9 cellular contexts compared by ENCODE assay signal in genomic region chr3:191263365-191263764, GRCh38.
A peak's percentile ranks its signal among the peaks of the same experiment; 100 is the strongest.
DNase-seq lines count a peak whose midpoint lies in the region; ATAC-seq and TF ChIP-seq lines count a peak whose summit lies in the region.
"Had no signal": no experiment of that assay in that cellular context is flagged by ENCODE, and none has a peak within 500 bp of the region (broad histone marks: within the 10 kb centered on the region; RNA-seq: fewer than 3 reads in every experiment).

No MANE protein-coding gene starts in this region.

- peak overlapping the region in 1 of 2 donors; percentile 30 for H3K27ac ChIP-seq in coronary artery
- no peak overlapping the region for H3K27ac ChIP-seq in dorsolateral prefrontal cortex

- intact Hi-C loops in dorsolateral prefrontal cortex (cut with DNase I), result no loop called here

- H3K27me3 ChIP-seq in dorsolateral prefrontal cortex, result no peaks in the 10 kb centered on the region

- TF ChIP-seq CTCF in coronary artery (IDR thresholded peaks at IDR 0.05), result no peak
- no peak for TF ChIP-seq CTCF in dorsolateral prefrontal cortex (IDR thresholded peaks at IDR 0.05 in 54 of 56, conservative IDR thresholded peaks at IDR 0.05 in 2 of 56; ENCODE audit: low read depth in 1 of 56, partially characterized antibody in 56 of 56)

- peak overlapping the region; percentile 39 for H3K4me3 ChIP-seq in coronary artery
- H3K4me3 ChIP-seq in dorsolateral prefrontal cortex, result peak overlapping the region in 1 of 59 donors; percentile 2

- ATAC-seq in GM18508 (IDR thresholded peaks at IDR 0.05; ENCODE audit: insufficient read depth, unreplicated experiment) (peak; percentile 80), GM21515 (IDR thresholded peaks at IDR 0.05; ENCODE audit: unreplicated experiment) (peak; percentile 87), HG03108 (IDR thresholded peaks at IDR 0.05; ENCODE audit: unreplicated experiment) (peak; percentile 72)

- DNase-seq in coronary artery (ENCODE audit: low spot score) (no peak), dorsolateral prefrontal cortex (no peak), DMS 273 (lab: John Stamatoyannopoulos, UW; ENCODE audit: unreplicated experiment) (no peak)
- DNase-seq in stimulated activated CD4-positive, alpha-beta T cell treated with anti-CD3 and anti-CD28 coated beads, Interleukin-4, amount 100 ng/mL, for 4 hours, result no peak
- no peak for DNase-seq in stimulated activated CD4-positive, alpha-beta T cell treated with anti-CD3 and anti-CD28 coated beads, Interleukin-4, amount 100 ng/mL, for 1 hour
- DNase-seq: NCI-H226 had no signal
